In the genomic region with DNA sequence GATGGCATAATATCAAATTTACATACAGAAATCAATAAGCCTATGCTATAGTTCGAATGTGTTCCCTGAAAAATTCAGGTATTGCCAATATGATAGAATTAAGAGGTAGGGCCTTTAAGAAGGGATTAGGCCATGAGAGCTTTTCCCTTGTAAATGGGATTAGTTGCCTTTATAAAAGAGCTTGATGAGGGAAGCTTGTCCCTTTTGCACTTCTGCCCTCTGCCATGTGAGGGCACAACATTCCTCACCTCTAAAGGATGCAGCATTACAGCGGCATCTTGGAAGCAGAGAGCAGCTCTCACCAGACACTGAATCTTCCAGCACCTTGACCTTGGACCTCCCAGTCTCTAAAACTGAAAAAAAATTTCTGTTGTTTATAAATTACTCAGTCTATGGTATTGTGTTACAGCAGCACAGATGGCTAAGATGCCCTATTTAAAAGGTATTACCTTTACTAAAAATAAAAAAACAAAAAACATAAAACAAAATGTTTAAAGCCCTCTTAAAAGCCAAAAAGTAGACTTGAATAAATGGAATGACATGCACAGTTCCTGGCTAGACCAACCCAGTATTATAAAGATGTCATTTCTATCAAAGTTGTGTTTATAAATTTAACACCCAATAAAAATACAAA, we compare ENCODE assay signal across 9 cellular contexts.
A peak's percentile ranks its signal among the peaks of the same experiment; 100 is the strongest.
DNase-seq lines count a peak whose midpoint lies in the region; ATAC-seq and TF ChIP-seq lines count a peak whose summit lies in the region.
"Had no signal": no experiment of that assay in that cellular context is flagged by ENCODE, and none has a peak within 500 bp of the region (broad histone marks: within the 10 kb centered on the region; RNA-seq: fewer than 3 reads in every experiment).

No MANE protein-coding gene starts in this region.

- no peaks in the 10 kb centered on the region for H3K9me3 ChIP-seq in HAP-1
- H3K9me3 ChIP-seq in aorta (ENCODE audit: control insufficient read depth, low read length): no peaks in the 10 kb centered on the region
- H3K9me3 ChIP-seq in Peyer's patch: no peaks in the 10 kb centered on the region
- H3K9me3 ChIP-seq: SJSA1 had no signal

- peaks cover 4% of the 10 kb centered on the region for H3K4me1 ChIP-seq in HAP-1
- H3K4me1 ChIP-seq in aorta (ENCODE audit: control insufficient read depth in 1 of 2, insufficient read depth in 2 of 2, low read length in 2 of 2): no peaks in the 10 kb centered on the region
- no peaks in the 10 kb centered on the region for H3K4me1 ChIP-seq in Peyer's patch
- H3K4me1 ChIP-seq: SJSA1 had no signal

- in situ Hi-C loops in HAP-1 (cut with MboI; ENCODE audit: low sequenced_read_pairs): no loop called here

- H3K36me3 ChIP-seq in HAP-1 (replicated peaks) (no peaks in the 10 kb centered on the region), aorta (ENCODE audit: control insufficient read depth in 1 of 2, insufficient read depth in 2 of 2, low read length in 1 of 2) (no peaks in the 10 kb centered on the region), Peyer's patch (no peaks in the 10 kb centered on the region)
- H3K36me3 ChIP-seq: SJSA1 had no signal

- TF ChIP-seq CTCF in AG04449 (IDR thresholded peaks at IDR 0.05; ENCODE audit: insufficient read depth, low read length, missing control alignments) (peak; percentile 22), Peyer's patch (IDR thresholded peaks at IDR 0.05) (peak in 1 of 6 experiments; percentile 15)

- intact Hi-C loops in aorta (cut with DNase I): no loop called here

- POLR2A ChIA-PET in AG04449 (lab: Yijun Ruan, JAX): no interaction called here

- H3K4me3 ChIP-seq in AG04449 (ENCODE audit: low read depth, low read length): no peak overlapping the region
- H3K4me3 ChIP-seq in HAP-1: no peak overlapping the region
- no peak overlapping the region for H3K4me3 ChIP-seq in aorta (ENCODE audit: low read length in 2 of 2)
- no peak overlapping the region for H3K4me3 ChIP-seq in Peyer's patch
- H3K4me3 ChIP-seq: SJSA1 had no signal

- TF ChIP-seq POLR2A in Peyer's patch (IDR thresholded peaks at IDR 0.05): no peak

- DNase-seq in AG04449 (ENCODE audit: low read depth, low spot score) (no peak), HAP-1 (ENCODE audit: low spot score in 2 of 2) (peak; percentile 77 to 92), SW480 (ENCODE audit: low spot score) (peak; percentile 7), inferior parietal cortex (ENCODE audit: extremely low spot score) (peak; percentile 65), aorta (no peak), hepatic stellate cell (ENCODE audit: low spot score) (no peak), Peyer's patch (no peak)

- CTCF ChIA-PET in AG04449 (lab: Yijun Ruan, JAX): interaction anchor here (1.0 kb wide), 1 partner anchor 23 kb away, joined by 3 read pairs; no protein-coding TSS in a partner anchor

- 29 to 32% methylated on average over 2 of the region's 2 CpGs for WGBS in aorta, 2 donors

- H3K27ac ChIP-seq in aorta (ENCODE audit: low read depth in 1 of 2, low read length in 2 of 2) (no peak overlapping the region), Peyer's patch (no peak overlapping the region)
- H3K27ac ChIP-seq: SJSA1 had no signal

- H3K27me3 ChIP-seq in HAP-1 (ENCODE audit: low read depth): no peaks in the 10 kb centered on the region
- no peaks in the 10 kb centered on the region for H3K27me3 ChIP-seq in aorta (ENCODE audit: control insufficient read depth in 1 of 2, insufficient read depth in 2 of 2, low read length in 1 of 2)
- H3K27me3 ChIP-seq in Peyer's patch: no peaks in the 10 kb centered on the region
- H3K27me3 ChIP-seq: SJSA1 had no signal

- no peak for ATAC-seq in HG03354 (IDR thresholded peaks at IDR 0.05; ENCODE audit: poor library complexity, severe bottlenecking, unreplicated experiment)
- no peak for ATAC-seq in aorta (ENCODE audit: low FRiP score)

Comparison
In these comparisons a context has a peak if more than half of its experiments do, and no peak if none do; other contexts are left out.
1. DNase-seq: peak in HAP-1 (2 of 2), SW480 (single experiment) and inferior parietal cortex (single experiment); none in AG04449 (single experiment), aorta (0 of 2), hepatic stellate cell (single experiment) and Peyer's patch (0 of 3).